ENCODE assay signal across 24 cellular contexts in the genomic region with DNA sequence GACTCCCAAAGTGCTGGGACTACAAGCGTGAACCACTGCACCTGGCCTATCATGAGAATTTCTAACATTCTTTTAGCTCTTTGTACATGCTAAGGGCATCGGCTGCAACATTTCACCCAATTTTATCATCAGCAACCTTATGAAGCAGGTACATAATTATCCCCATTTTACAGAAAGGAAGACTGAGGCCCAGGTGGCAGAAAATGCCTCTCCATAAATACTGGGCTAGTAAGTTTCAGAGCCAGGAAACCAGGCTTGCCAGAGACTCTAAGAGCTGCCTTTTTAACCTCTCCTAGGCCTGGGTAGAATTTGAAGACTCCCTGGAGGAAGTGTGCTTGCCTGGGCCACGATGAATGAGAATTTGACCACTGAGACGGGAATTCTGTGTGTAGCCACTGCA. TPM values are rescaled to one million over a fixed set of nuclear protein-coding genes. Genes with fewer than 3 reads are reported as not detected.
DNase-seq lines count a peak whose midpoint lies in the region; ATAC-seq, FAIRE-seq and TF ChIP-seq lines count a peak whose summit lies in the region.
"Had no signal": no experiment of that assay in that cellular context is flagged by ENCODE, and none has a peak within 500 bp of the region (broad histone marks: within the 10 kb centered on the region; RNA-seq: fewer than 3 reads in every experiment).

No MANE protein-coding gene starts in this region.

- H3K27me3 ChIP-seq in GM12878 (replicated peaks in 1 of 2; ENCODE audit: control insufficient read depth in 2 of 2, insufficient read depth in 2 of 2, low read length in 1 of 2) = no peaks in the 10 kb centered on the region
- no peaks in the 10 kb centered on the region for H3K27me3 ChIP-seq in neural progenitor cell
- H3K27me3 ChIP-seq: stomach, upper lobe of right lung had no signal

- H4K20me1 ChIP-seq in GM12878 (ENCODE audit: control insufficient read depth, insufficient read depth) = no peaks in the 10 kb centered on the region
- H4K20me1 ChIP-seq in neural progenitor cell (ENCODE audit: low read depth) = peaks cover 24% of the 10 kb centered on the region
- no peaks in the 10 kb centered on the region for H4K20me1 ChIP-seq in OCI-LY7 (ENCODE audit: insufficient read depth, low read length)

- CTCF ChIA-PET in GM12878 (lab: Yijun Ruan, JAX) (no interaction called here), OCI-LY7 (lab: Charles Lee; ENCODE audit: unreplicated experiment) (no interaction called here)

- TF ChIP-seq CTCF in GM12878 (IDR thresholded peaks at IDR 0.05 in 2 of 3, conservative IDR thresholded peaks at IDR 0.05 in 1 of 3; ENCODE audit: control insufficient read depth in 2 of 3, extremely low read depth in 1 of 3, insufficient read depth in 1 of 3, low read depth in 3 of 3, low read length in 3 of 3) (no peak), neural progenitor cell (IDR thresholded peaks at IDR 0.05) (no peak), OCI-LY7 (conservative IDR thresholded peaks at IDR 0.05; ENCODE audit: low read length) (no peak)

- H3K9me3 ChIP-seq in GM12878 (replicated peaks; ENCODE audit: control insufficient read depth, insufficient read depth, low read length) (no peaks in the 10 kb centered on the region), neural progenitor cell (ENCODE audit: low read depth) (no peaks in the 10 kb centered on the region), OCI-LY7 (ENCODE audit: low read length) (no peaks in the 10 kb centered on the region)
- H3K9me3 ChIP-seq: stomach, upper lobe of right lung had no signal

- H3K4me3 ChIP-seq in GM12878 (no peak overlapping the region), neural progenitor cell (no peak overlapping the region), OCI-LY7 (ENCODE audit: low read depth, low read length, poor library complexity, severe bottlenecking) (no peak overlapping the region)
- H3K4me3 ChIP-seq: GM23248, stomach, upper lobe of right lung had no signal

- H3K27ac Mint-ChIP-seq in T-helper 2 cell treated with Interferon-gamma antibody and Interleukin-4, amounts not matched to agents 5 μg/mL and 100 μg/mL, for 36 hours = no peak overlapping the region
- no peak overlapping the region for H3K27ac Mint-ChIP-seq in neural progenitor cell

- H3K4me1 Mint-ChIP-seq in T-helper 2 cell treated with Interferon-gamma antibody and Interleukin-4, amounts not matched to agents 5 μg/mL and 100 μg/mL, for 36 hours (ENCODE audit: low read depth) = peaks cover 11% of the 10 kb centered on the region
- peaks cover 19% of the 10 kb centered on the region for H3K4me1 Mint-ChIP-seq in neural progenitor cell

- TF ChIP-seq RAD21 in GM12878 (IDR thresholded peaks at IDR 0.05; ENCODE audit: insufficient read depth, low read depth, low read length) = no peak

- H3K9me3 Mint-ChIP-seq in T-helper 2 cell treated with Interferon-gamma antibody and Interleukin-4, amounts not matched to agents 5 μg/mL and 100 μg/mL, for 36 hours = no peaks in the 10 kb centered on the region
- H3K9me3 Mint-ChIP-seq in neural progenitor cell = no peaks in the 10 kb centered on the region

- intact Hi-C loops in GM12878 (cut with micrococcal nuclease; ENCODE audit: unreplicated experiment) = no loop called here
- intact Hi-C loops in OCI-LY7 (cut with micrococcal nuclease; ENCODE audit: unreplicated experiment) = no loop called here

- 0 out of 4 replicates have a peak, but pooled peaks cover 0 to 2% of the 10 kb centered on the region in 2 experiments for H3K36me3 ChIP-seq in GM12878 (ENCODE audit: control insufficient read depth in 2 of 2, insufficient read depth in 2 of 2, low read length in 1 of 2)
- H3K36me3 ChIP-seq in neural progenitor cell = no peaks in the 10 kb centered on the region
- H3K36me3 ChIP-seq in OCI-LY7 (ENCODE audit: insufficient read depth, low read length) = peaks cover 3% of the 10 kb centered on the region; the same call in 1 of the 2 replicates
- H3K36me3 ChIP-seq: upper lobe of right lung had no signal

- H3K4me1 ChIP-seq in GM12878 (ENCODE audit: control insufficient read depth, insufficient read depth, low read length) = no peaks in the 10 kb centered on the region; the same call in 1 of the 2 replicates
- H3K4me1 ChIP-seq in neural progenitor cell = peaks cover 9% of the 10 kb centered on the region
- H3K4me1 ChIP-seq in OCI-LY7 (ENCODE audit: insufficient read depth, low read length, poor library complexity, severe bottlenecking) = peaks cover 15% of the 10 kb centered on the region

- SMC1A ChIA-PET in GM12878 (lab: Charles Lee; ENCODE audit: uncharacterized antibody, unreplicated experiment) = no interaction called here

- H3K79me2 ChIP-seq in GM12878 (ENCODE audit: control insufficient read depth, insufficient read depth, low read length) = peaks cover 9% of the 10 kb centered on the region
- H3K79me2 ChIP-seq in neural progenitor cell (ENCODE audit: low read depth) = peaks cover 23% of the 10 kb centered on the region
- no peaks in the 10 kb centered on the region for H3K79me2 ChIP-seq in OCI-LY7 (ENCODE audit: insufficient read depth, low read depth, low read length)

- RAD21 ChIA-PET in GM12878 (lab: Charles Lee; ENCODE audit: unreplicated experiment) = no interaction called here

- no peak for DNase-seq in T-helper 2 cell treated with Interferon-gamma antibody and Interleukin-4, amounts not matched to agents 5 μg/mL and 100 μg/mL, for 36 hours (ENCODE audit: low spot score)
- DNase-seq in T-helper 2 cell = no peak
- no peak for DNase-seq in GM12878 (ENCODE audit: low read depth, low spot score)
- no peak for DNase-seq in neural progenitor cell (ENCODE audit: low spot score)
- DNase-seq in OCI-LY7 (ENCODE audit: low spot score) = no peak
- DNase-seq: activated CD4-positive, CD25-positive, alpha-beta regulatory T cell treated with anti-CD3 and anti-CD28 coated beads, Interleukin-2, amount 50 U/mL, for 72 hours; activated gamma-delta T cell treated with Interleukin-2 at 50 U/mL for 16 hours; aorta; DMS79; GM23248; IMR-90; NCI-H1930; NCI-H510A; occipital lobe; SIG-M5; stomach; T-helper 9 cell; upper lobe of right lung had no signal

- no peak overlapping the region for H3K4me2 ChIP-seq in GM12878 (ENCODE audit: control insufficient read depth, insufficient read depth)
- H3K4me2 ChIP-seq in neural progenitor cell = no peak overlapping the region
- H3K4me2 ChIP-seq in OCI-LY7 (ENCODE audit: low read length) = no peak overlapping the region

- H3K9me2 ChIP-seq in OCI-LY7 (ENCODE audit: insufficient read depth, low read length) = no peaks in the 10 kb centered on the region

- TF ChIP-seq POLR2A in GM12878 (IDR thresholded peaks at IDR 0.05; ENCODE audit: low read depth, low read length) = no peak

- in situ Hi-C loops in GM12878 (cut with MboI) = no loop called here

- H3F3A ChIP-seq in neural progenitor cell (ENCODE audit: low read depth) = peaks cover 23% of the 10 kb centered on the region

- H3K9ac ChIP-seq in GM12878 (ENCODE audit: control insufficient read depth, insufficient read depth, low read length) = no peak overlapping the region
- H3K9ac ChIP-seq in neural progenitor cell = no peak overlapping the region
- H3K9ac ChIP-seq: GM23248 had no signal

- H2AFZ ChIP-seq in GM12878 (ENCODE audit: control insufficient read depth, low read depth, low read length) (no peak overlapping the region), neural progenitor cell (replicated peaks) (no peak overlapping the region), OCI-LY7 (ENCODE audit: low read length) (no peak overlapping the region)
- H2AFZ ChIP-seq: GM23248 had no signal

- BruUV-seq in GM12878 (replicated peaks; lab: Mats Ljungman, UMichigan) (TSS peak; percentile 65), OCI-LY7 (replicated peaks; lab: Mats Ljungman, UMichigan) (no TSS peak)

- 91% methylated on average over 4 of the region's 4 CpGs for WGBS in GM12878 (ENCODE audit: insufficient coverage, insufficient replicate concordance, low lambda C conversion rate, missing lambda C conversion rate)

- no peak for FAIRE-seq in GM12878 (lab: Jason Lieb, UNC)
- FAIRE-seq: GM18507 had no signal

- H3K4me3 Mint-ChIP-seq in T-helper 2 cell treated with Interferon-gamma antibody and Interleukin-4, amounts not matched to agents 5 μg/mL and 100 μg/mL, for 36 hours = peak overlapping the region; percentile 8
- H3K4me3 Mint-ChIP-seq in neural progenitor cell = peak overlapping the region; percentile 42
- H3K4me3 Mint-ChIP-seq: CD14-positive monocyte had no signal

- peaks cover 3% of the 10 kb centered on the region for H3K36me3 Mint-ChIP-seq in T-helper 2 cell treated with Interferon-gamma antibody and Interleukin-4, amounts not matched to agents 5 μg/mL and 100 μg/mL, for 36 hours (ENCODE audit: low read depth)
- no peaks in the 10 kb centered on the region for H3K36me3 Mint-ChIP-seq in neural progenitor cell

- no peak overlapping the region for H3K27ac ChIP-seq in GM12878 (ENCODE audit: control insufficient read depth, insufficient read depth)
- no peak overlapping the region for H3K27ac ChIP-seq in neural progenitor cell
- H3K27ac ChIP-seq in OCI-LY7 (ENCODE audit: low read depth, low read length, poor library complexity, severe bottlenecking) = no peak overlapping the region
- H3K27ac ChIP-seq: GM23248, stomach, upper lobe of right lung had no signal

- TF ChIP-seq EP300 in GM12878 (IDR thresholded peaks at IDR 0.05; ENCODE audit: borderline replicate concordance in 1 of 2, control insufficient read depth in 1 of 2, low read depth in 2 of 2, low read length in 2 of 2) = no peak

- ATAC-seq in GM12878 = no peak
- no peak for ATAC-seq in activated CD4-positive, CD25-positive, alpha-beta regulatory T cell treated with anti-CD3 and anti-CD28 coated beads, Interleukin-2, amount 50 U/mL, for 24 hours
- ATAC-seq: sciatic nerve, upper lobe of right lung had no signal

- POLR2A ChIA-PET in GM12878 (lab: Charles Lee) = no interaction called here
- POLR2A ChIA-PET in OCI-LY7 (lab: Charles Lee) = interaction anchor here (1.0 kb wide), 1 partner anchor 110 kb away, joined by 3 read pairs; no protein-coding TSS in a partner anchor

- H3K27me3 Mint-ChIP-seq in T-helper 2 cell treated with Interferon-gamma antibody and Interleukin-4, amounts not matched to agents 5 μg/mL and 100 μg/mL, for 36 hours (ENCODE audit: low read depth) = no peaks in the 10 kb centered on the region
- H3K27me3 Mint-ChIP-seq in neural progenitor cell (ENCODE audit: insufficient read depth, low read depth) = peaks cover 4% of the 10 kb centered on the region

RNA-seq across cellular contexts. Expression of gene ERCC2, which starts 2.2 kb away (rescaled TPM):
- total RNA-seq in GM12878 (2013; cell fraction: nucleolus; rRNA removed) = 19.5 and 22.8 TPM in 2 replicates
- total RNA-seq in GM12878 (2014; rRNA removed) (16.9 and 18.8 TPM in 2 replicates), GM12878 (2014; rRNA removed; fragmentation: Illumina TruSeq; extraction: Trizol) (7.5 and 7.7 TPM in 2 replicates), GM12878 (2021) (38.7 and 40.1 TPM in 2 replicates), neural progenitor cell (ENCODE audit: low replicate concordance) (31.0 and 71.6 TPM in 2 replicates), OCI-LY7 (2022) (24.4 and 30.8 TPM in 2 replicates)
- 8.8 TPM for polyA plus RNA-seq in GM12878 (2011; ENCODE audit: low read depth)
- polyA plus RNA-seq in GM12878 (2011; rRNA removed) (7.4 and 27.2 TPM in 2 replicates), GM12878 (2014; fragmentation: Illumina TruSeq; extraction: Trizol) (7.6 and 20.5 TPM in 2 replicates), GM12878 (2014; fragmentation: Nextera tagmentation; extraction: Ambion mirVana) (1 to 10 TPM; 1.3 to 2.4 TPM), GM12878 (2014; rRNA removed) (20.6 and 24.9 TPM in 2 replicates), GM12878 (2016; fragmentation: Nextera tagmentation; extraction: Ambion mirVana) (10 to 100 TPM in 1 of 2 experiments, 1 to 10 TPM in 1; 9.8 to 12.5 TPM)
- polyA plus RNA-seq in GM12878 (2011; cell fraction: cytosol; rRNA removed) = 16.8 and 18.1 TPM in 2 replicates
- polyA plus RNA-seq in GM12878 (2011; cell fraction: nucleus; rRNA removed) = 73.9 and 87.0 TPM in 2 replicates
- polyA plus RNA-seq in GM12878 (2012) = 25.0 and 25.7 TPM in 2 replicates
- polyA minus RNA-seq in GM12878 (2011; rRNA and poly(A)+ RNA removed) = 25.1 and 39.2 TPM in 2 replicates
- 9.8 and 10.8 TPM in 2 replicates for polyA minus RNA-seq in GM12878 (2011; cell fraction: cytosol; rRNA and poly(A)+ RNA removed)
- 16.8 and 27.8 TPM in 2 replicates for polyA minus RNA-seq in GM12878 (2011; cell fraction: nucleus; rRNA and poly(A)+ RNA removed)
- total RNA-seq in OCI-LY7 (2014; rRNA removed; shearing (Covaris generic)) = 12.8 and 21.0 TPM in 2 replicates

RNA-seq across cellular contexts. Expression of gene KLC3, which starts 27.6 kb away (rescaled TPM):
- 0.59 TPM in 1 of 2 replicates, not detected in the other for total RNA-seq in GM12878 (2013; cell fraction: nucleolus; rRNA removed)
- total RNA-seq in GM12878 (2014; rRNA removed) (0.28 TPM in 1 of 2 replicates, not detected in the other), GM12878 (2014; rRNA removed; fragmentation: Illumina TruSeq; extraction: Trizol) (not detected in 2 replicates), GM12878 (2021) (0.33 and 0.37 TPM in 2 replicates), neural progenitor cell (ENCODE audit: low replicate concordance) (0.50 TPM in 1 of 2 replicates, not detected in the other), OCI-LY7 (2022) (not detected in 2 replicates)
- polyA plus RNA-seq in GM12878 (2011; ENCODE audit: low read depth) = not detected
- polyA plus RNA-seq in GM12878 (2011; rRNA removed) (not detected in 2 replicates), GM12878 (2014; fragmentation: Illumina TruSeq; extraction: Trizol) (0.03 TPM in 1 of 2 replicates, not detected in the other), GM12878 (2014; fragmentation: Nextera tagmentation; extraction: Ambion mirVana) (not detected), GM12878 (2014; rRNA removed) (0.15 and 0.38 TPM in 2 replicates), GM12878 (2016; fragmentation: Nextera tagmentation; extraction: Ambion mirVana) (under 1 TPM in 1 of 2 experiments, not detected in 1; 0.21 TPM)
- 0.03 TPM in 1 of 2 replicates, not detected in the other for polyA plus RNA-seq in GM12878 (2011; cell fraction: cytosol; rRNA removed)
- not detected in 2 replicates for polyA plus RNA-seq in GM12878 (2011; cell fraction: nucleus; rRNA removed)
- 0.24 and 0.31 TPM in 2 replicates for polyA plus RNA-seq in GM12878 (2012)
- polyA minus RNA-seq in GM12878 (2011; rRNA and poly(A)+ RNA removed) = not detected in 2 replicates
- polyA minus RNA-seq in GM12878 (2011; cell fraction: cytosol; rRNA and poly(A)+ RNA removed) = not detected in 2 replicates
- not detected in 2 replicates for polyA minus RNA-seq in GM12878 (2011; cell fraction: nucleus; rRNA and poly(A)+ RNA removed)
- not detected in 2 replicates for total RNA-seq in OCI-LY7 (2014; rRNA removed; shearing (Covaris generic))
- total RNA-seq: aorta, GM23248, sciatic nerve had no signal
- polyA plus RNA-seq: aorta, CD14-positive monocyte, GM23248 had no signal

RNA-seq across cellular contexts. Expression of gene PPP1R13L, which starts 36.7 kb away (rescaled TPM):
- total RNA-seq in GM12878 (2013; cell fraction: nucleolus; rRNA removed) = 34.6 and 46.1 TPM in 2 replicates
- total RNA-seq in GM12878 (2014; rRNA removed) (1.8 and 2.5 TPM in 2 replicates), GM12878 (2014; rRNA removed; fragmentation: Illumina TruSeq; extraction: Trizol) (1.2 and 1.3 TPM in 2 replicates), GM12878 (2021) (10.0 and 11.0 TPM in 2 replicates), neural progenitor cell (ENCODE audit: low replicate concordance) (2.9 and 8.6 TPM in 2 replicates), OCI-LY7 (2022) (15.5 and 17.4 TPM in 2 replicates)
- polyA plus RNA-seq in GM12878 (2011; ENCODE audit: low read depth) = 15.1 TPM
- polyA plus RNA-seq in GM12878 (2011; rRNA removed) (2.3 and 2.4 TPM in 2 replicates), GM12878 (2014; fragmentation: Illumina TruSeq; extraction: Trizol) (3.0 and 3.3 TPM in 2 replicates), GM12878 (2014; fragmentation: Nextera tagmentation; extraction: Ambion mirVana) (1 to 10 TPM in 1 of 2 experiments, under 1 TPM in 1; 0.40 to 1.9 TPM), GM12878 (2014; rRNA removed) (4.4 and 4.7 TPM in 2 replicates), GM12878 (2016; fragmentation: Nextera tagmentation; extraction: Ambion mirVana) (1 to 10 TPM; 2.4 to 2.6 TPM)
- 3.5 and 3.6 TPM in 2 replicates for polyA plus RNA-seq in GM12878 (2011; cell fraction: cytosol; rRNA removed)
- polyA plus RNA-seq in GM12878 (2011; cell fraction: nucleus; rRNA removed) = 15.1 and 17.8 TPM in 2 replicates
- polyA plus RNA-seq in GM12878 (2012) = 23.7 and 26.2 TPM in 2 replicates
- 2.3 and 4.3 TPM in 2 replicates for polyA minus RNA-seq in GM12878 (2011; rRNA and poly(A)+ RNA removed)
- 2.5 and 4.3 TPM in 2 replicates for polyA minus RNA-seq in GM12878 (2011; cell fraction: cytosol; rRNA and poly(A)+ RNA removed)
- polyA minus RNA-seq in GM12878 (2011; cell fraction: nucleus; rRNA and poly(A)+ RNA removed) = 3.1 and 4.4 TPM in 2 replicates
- total RNA-seq in OCI-LY7 (2014; rRNA removed; shearing (Covaris generic)) = 5.3 and 7.8 TPM in 2 replicates
- total RNA-seq: occipital lobe had no signal

RNA-seq across cellular contexts. Expression of gene POLR1G, which starts 38.3 kb away (rescaled TPM):
- total RNA-seq in GM12878 (2013; cell fraction: nucleolus; rRNA removed) = 2.6 and 3.9 TPM in 2 replicates
- total RNA-seq in GM12878 (2014; rRNA removed) (18.4 and 30.9 TPM in 2 replicates), GM12878 (2014; rRNA removed; fragmentation: Illumina TruSeq; extraction: Trizol) (19.5 and 23.2 TPM in 2 replicates), GM12878 (2021) (18.8 TPM in 2 replicates), neural progenitor cell (ENCODE audit: low replicate concordance) (5.5 and 6.8 TPM in 2 replicates), OCI-LY7 (2022) (8.8 and 10.8 TPM in 2 replicates)
- 1.3 TPM for polyA plus RNA-seq in GM12878 (2011; ENCODE audit: low read depth)
- polyA plus RNA-seq in GM12878 (2011; rRNA removed) (3.1 and 5.0 TPM in 2 replicates), GM12878 (2014; fragmentation: Illumina TruSeq; extraction: Trizol) (13.3 and 22.1 TPM in 2 replicates), GM12878 (2014; fragmentation: Nextera tagmentation; extraction: Ambion mirVana) (1 to 10 TPM; 2.0 to 5.4 TPM), GM12878 (2014; rRNA removed) (17.4 and 24.4 TPM in 2 replicates), GM12878 (2016; fragmentation: Nextera tagmentation; extraction: Ambion mirVana) (10 to 100 TPM; 23.2 to 24.3 TPM)
- 5.4 and 6.9 TPM in 2 replicates for polyA plus RNA-seq in GM12878 (2011; cell fraction: cytosol; rRNA removed)
- polyA plus RNA-seq in GM12878 (2011; cell fraction: nucleus; rRNA removed) = 2.1 and 4.8 TPM in 2 replicates
- 3.3 and 4.2 TPM in 2 replicates for polyA plus RNA-seq in GM12878 (2012)
- 2.6 and 3.6 TPM in 2 replicates for polyA minus RNA-seq in GM12878 (2011; rRNA and poly(A)+ RNA removed)
- polyA minus RNA-seq in GM12878 (2011; cell fraction: cytosol; rRNA and poly(A)+ RNA removed) = 4.0 and 6.8 TPM in 2 replicates
- polyA minus RNA-seq in GM12878 (2011; cell fraction: nucleus; rRNA and poly(A)+ RNA removed) = 1.3 and 3.3 TPM in 2 replicates
- total RNA-seq in OCI-LY7 (2014; rRNA removed; shearing (Covaris generic)) = 16.3 and 28.0 TPM in 2 replicates

RNA-seq across cellular contexts. Expression of gene CKM, which starts 45.5 kb away (rescaled TPM):
- total RNA-seq in GM12878 (2013; cell fraction: nucleolus; rRNA removed) = not detected in 2 replicates
- total RNA-seq in GM12878 (2014; rRNA removed) (not detected in 2 replicates), GM12878 (2014; rRNA removed; fragmentation: Illumina TruSeq; extraction: Trizol) (not detected in 2 replicates), GM12878 (2021) (0.13 TPM in 1 of 2 replicates, not detected in the other), neural progenitor cell (ENCODE audit: low replicate concordance) (not detected in 2 replicates), OCI-LY7 (2022) (not detected in 2 replicates)
- not detected for polyA plus RNA-seq in GM12878 (2011; ENCODE audit: low read depth)
- polyA plus RNA-seq in GM12878 (2011; rRNA removed) (0.06 and 0.08 TPM in 2 replicates), GM12878 (2014; fragmentation: Illumina TruSeq; extraction: Trizol) (not detected in 2 replicates), GM12878 (2014; fragmentation: Nextera tagmentation; extraction: Ambion mirVana) (under 1 TPM in 1 of 2 experiments, not detected in 1; 0.14 TPM), GM12878 (2014; rRNA removed) (0.08 and 0.11 TPM in 2 replicates), GM12878 (2016; fragmentation: Nextera tagmentation; extraction: Ambion mirVana) (under 1 TPM in 1 of 2 experiments, not detected in 1; 0.13 TPM)
- polyA plus RNA-seq in GM12878 (2011; cell fraction: cytosol; rRNA removed) = 0.23 and 0.30 TPM in 2 replicates
- 0.15 TPM in 1 of 2 replicates, not detected in the other for polyA plus RNA-seq in GM12878 (2011; cell fraction: nucleus; rRNA removed)
- not detected in 2 replicates for polyA plus RNA-seq in GM12878 (2012)
- 0.15 and 0.21 TPM in 2 replicates for polyA minus RNA-seq in GM12878 (2011; rRNA and poly(A)+ RNA removed)
- not detected in 2 replicates for polyA minus RNA-seq in GM12878 (2011; cell fraction: cytosol; rRNA and poly(A)+ RNA removed)
- polyA minus RNA-seq in GM12878 (2011; cell fraction: nucleus; rRNA and poly(A)+ RNA removed) = not detected in 2 replicates
- not detected in 2 replicates for total RNA-seq in OCI-LY7 (2014; rRNA removed; shearing (Covaris generic))
- total RNA-seq: aorta, chondrocyte, GM23248, IMR-90, kidney epithelial cell, sciatic nerve had no signal
- polyA plus RNA-seq: GM23248, IMR-90 had no signal
